ENCODE assay signal across 18 cellular contexts in genomic region chr1:30195424-30196134, GRCh38.
"Had no signal": no experiment of that assay in that cellular context is flagged by ENCODE, and none has a peak within 500 bp of the region (broad histone marks: within the 10 kb centered on the region; RNA-seq: fewer than 3 reads in every experiment).

No MANE protein-coding gene starts in this region.

- H3K36me3 ChIP-seq: cardiac muscle cell, esophagus squamous epithelium, gastroesophageal sphincter, ovary, right atrium auricular region, tibial artery, upper lobe of left lung had no signal

- DNase-seq: dermis blood vessel endothelial cell; effector memory CD4-positive, alpha-beta T cell; esophagus squamous epithelium; foreskin fibroblast; left colon; mucosa of descending colon; naive thymus-derived CD8-positive, alpha-beta T cell; ovary; small intestine; stimulated activated CD4-positive, alpha-beta T cell treated with anti-CD3 and anti-CD28 coated beads, Interleukin-12 subunit alpha, Interleukin-12 subunit beta, amount 100 ng/mL, for 4 hours; stimulated activated naive CD8-positive, alpha-beta T cell treated with anti-CD3 and anti-CD28 coated beads, Interleukin-15, Interleukin-2, amounts not matched to agents 100 U/mL and 50 U/mL, for 24 hours; tibial artery had no signal

- FAIRE-seq: colon, small intestine had no signal

- ATAC-seq: gastroesophageal sphincter; left colon; mucosa of descending colon; naive thymus-derived CD8-positive, alpha-beta T cell; stimulated activated naive CD8-positive, alpha-beta T cell treated with anti-CD3 and anti-CD28 coated beads, Interleukin-15, Interleukin-2, amounts not matched to agents 100 U/mL and 50 U/mL, for 24 hours had no signal

- H3K27me3 ChIP-seq: cardiac muscle cell, gastroesophageal sphincter, ovary, right atrium auricular region, upper lobe of left lung had no signal

- H3K4me1 ChIP-seq: right atrium auricular region had no signal

- H3K4me3 ChIP-seq: cardiac muscle cell, esophagus squamous epithelium, gastroesophageal sphincter, mucosa of descending colon, ovary, right atrium auricular region, tibial artery, upper lobe of left lung had no signal

- H3K27ac ChIP-seq: cardiac muscle cell, epithelial cell of prostate, esophagus squamous epithelium, gastroesophageal sphincter, ovary, right atrium auricular region, tibial artery, upper lobe of left lung had no signal

- H3K9me3 ChIP-seq: esophagus squamous epithelium, gastroesophageal sphincter, mucosa of descending colon, ovary, upper lobe of left lung had no signal
